In the genomic region with DNA sequence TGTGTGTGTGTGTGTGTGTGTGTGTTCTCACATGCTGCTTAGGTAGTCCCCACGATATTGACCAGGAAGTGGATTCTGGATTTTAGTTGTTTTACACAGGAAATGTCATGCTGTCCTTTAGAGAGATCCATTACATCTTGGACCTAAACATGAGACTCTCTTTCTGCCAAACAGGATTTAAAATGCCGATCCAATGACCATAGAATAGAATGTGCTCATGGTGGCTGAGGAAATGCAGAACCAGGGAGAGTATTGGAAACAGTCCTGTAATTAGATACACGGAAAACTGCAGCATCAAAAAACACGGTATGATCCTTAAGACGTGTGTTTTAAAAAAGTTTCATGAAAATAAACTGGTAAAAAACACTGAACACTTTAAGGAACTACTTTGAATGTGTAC, we compare ENCODE assay signal across 8 cellular contexts.
"Had no signal": no experiment of that assay in that cellular context is flagged by ENCODE, and none has a peak within 500 bp of the region (broad histone marks: within the 10 kb centered on the region; RNA-seq: fewer than 3 reads in every experiment).

No MANE protein-coding gene starts in this region.

- DNase-seq: GDM1, GF-D8 had no signal

- FAIRE-seq: G401.6, GM12878, GM12891, GM12892, GM18507, GM19239 had no signal

- H3K4me3 ChIP-seq: GM12878 had no signal
